In the genomic region with DNA sequence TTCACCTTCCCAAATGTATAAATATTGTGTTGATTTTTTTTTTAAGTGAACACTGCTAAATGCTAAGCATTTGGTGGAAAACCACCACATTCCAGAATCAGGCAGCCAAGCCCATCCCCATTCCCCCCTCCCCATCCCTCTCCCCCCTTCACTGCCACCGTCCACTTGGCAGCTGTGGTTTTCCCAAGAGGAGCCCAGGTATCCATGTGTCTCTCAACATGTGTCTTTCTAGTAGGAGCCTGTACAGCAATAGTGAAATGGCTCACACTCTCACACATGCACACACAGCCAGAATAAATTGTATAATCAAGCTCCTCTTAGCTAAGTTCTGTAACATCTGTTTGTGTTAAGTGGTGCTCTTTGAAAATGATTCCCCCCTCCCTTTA, we compare ENCODE assay signal across 25 cellular contexts.
"Had no signal": no experiment of that assay in that cellular context is flagged by ENCODE, and none has a peak within 500 bp of the region (broad histone marks: within the 10 kb centered on the region; RNA-seq: fewer than 3 reads in every experiment).

No MANE protein-coding gene starts in this region.

- H3K36me3 ChIP-seq: WERI-Rb-1 had no signal

- H3K9me3 Mint-ChIP-seq: activated naive CD4-positive, alpha-beta T cell treated with anti-CD3 and anti-CD28 coated beads, Interleukin-2, amount 50 U/mL, for 72 hours; activated naive CD8-positive, alpha-beta T cell treated with anti-CD3 and anti-CD28 coated beads, Interleukin-2, amount 50 U/mL, for 24 hours; activated T-helper 1 cell treated with anti-CD3 and anti-CD28 coated beads, Interleukin-12 subunit alpha, Interleukin-12 subunit beta, Interleukin-2, Interleukin-4 antibody, amounts not matched to agents 30 ng/mL and 10 ng/mL and 1 ng/mL, durations not matched to agents 14 hours and 24 hours and 36 hours had no signal

- DNase-seq: activated CD4-positive, alpha-beta T cell treated with anti-CD3 and anti-CD28 coated beads for 4 hours; activated CD4-positive, alpha-beta T cell treated with anti-CD3 and anti-CD28 coated beads, Interleukin-2, amount 50 U/mL, for 4 hours; activated CD8-positive, alpha-beta memory T cell treated with anti-CD3 and anti-CD28 coated beads, Interleukin-2, amount 50 U/mL, for 48 hours; activated CD8-positive, alpha-beta T cell treated with anti-CD3 and anti-CD28 coated beads, Interleukin-2, amount 10 ng/mL, durations not matched to agents 7 days and 5 days; activated effector memory CD4-positive, alpha-beta T cell treated with anti-CD3 and anti-CD28 coated beads, Interleukin-2, amount 50 U/mL, for 16 hours; activated naive CD4-positive, alpha-beta T cell treated with Interleukin-2 at 50 U/mL for 16 hours; activated naive CD8-positive, alpha-beta T cell treated with anti-CD3 and anti-CD28 coated beads, Interleukin-2, amount 50 U/mL, for 24 hours; activated T-cell treated with anti-CD3 and anti-CD28 coated beads, Interleukin-2, amount 50 U/mL, for 1 hour; amniotic stem cell; MG63; MV-4-11; NCI-H1930; NCI-H446; NCI-H774; NK-92 treated with Interleukin-12 subunit alpha and Interleukin-12 subunit beta, amount 100 ng/mL, for 24 hours; OCI-M1; RPMI8226; T-helper 1 cell had no signal

- H3K36me3 Mint-ChIP-seq: activated naive CD4-positive, alpha-beta T cell treated with anti-CD3 and anti-CD28 coated beads, Interleukin-2, amount 50 U/mL, for 72 hours had no signal

- H3K27ac Mint-ChIP-seq: activated CD8-positive, alpha-beta T cell treated with anti-CD3 and anti-CD28 coated beads, Interleukin-2, amount 10 ng/mL, durations not matched to agents 7 days and 5 days; activated naive CD4-positive, alpha-beta T cell treated with anti-CD3 and anti-CD28 coated beads, Interleukin-2, amount 50 U/mL, for 72 hours; activated naive CD8-positive, alpha-beta T cell treated with anti-CD3 and anti-CD28 coated beads, Interleukin-2, amount 50 U/mL, for 24 hours; activated T-helper 1 cell treated with anti-CD3 and anti-CD28 coated beads, Interleukin-12 subunit alpha, Interleukin-12 subunit beta, Interleukin-2, Interleukin-4 antibody, amounts not matched to agents 30 ng/mL and 10 ng/mL and 1 ng/mL, durations not matched to agents 14 hours and 24 hours and 36 hours had no signal

- H3K9me3 ChIP-seq: ascending aorta, MG63 had no signal

- H3K4me3 ChIP-seq: ascending aorta, MG63, SK-N-MC had no signal

- H3K27me3 ChIP-seq: ascending aorta, MG63 had no signal

- H3K27ac ChIP-seq: ascending aorta, SK-N-MC, WERI-Rb-1 had no signal

- H3K4me3 Mint-ChIP-seq: activated CD8-positive, alpha-beta T cell treated with anti-CD3 and anti-CD28 coated beads, Interleukin-2, amount 10 ng/mL, durations not matched to agents 7 days and 5 days; activated naive CD8-positive, alpha-beta T cell treated with anti-CD3 and anti-CD28 coated beads, Interleukin-2, amount 50 U/mL, for 24 hours; activated T-helper 1 cell treated with anti-CD3 and anti-CD28 coated beads, Interleukin-12 subunit alpha, Interleukin-12 subunit beta, Interleukin-2, Interleukin-4 antibody, amounts not matched to agents 30 ng/mL and 10 ng/mL and 1 ng/mL, durations not matched to agents 14 hours and 24 hours and 36 hours had no signal

- ATAC-seq: activated CD8-positive, alpha-beta T cell treated with anti-CD3 and anti-CD28 coated beads, Interleukin-2, amount 10 ng/mL, durations not matched to agents 7 days and 5 days; activated naive CD4-positive, alpha-beta T cell treated with anti-CD3 and anti-CD28 coated beads, Interleukin-2, amount 50 U/mL, for 72 hours; activated naive CD8-positive, alpha-beta T cell treated with anti-CD3 and anti-CD28 coated beads, Interleukin-2, amount 50 U/mL, for 24 hours; Panc1; Right ventricle myocardium inferior had no signal

- H3K4me1 Mint-ChIP-seq: activated naive CD8-positive, alpha-beta T cell treated with anti-CD3 and anti-CD28 coated beads, Interleukin-2, amount 50 U/mL, for 24 hours had no signal
